8 cellular contexts compared by ENCODE assay signal in genomic region chr2:200471324-200471848, GRCh38. TPM values are rescaled to one million over a fixed set of nuclear protein-coding genes. Genes with fewer than 3 reads are reported as not detected.
A peak's percentile ranks its signal among the peaks of the same experiment; 100 is the strongest.
DNase-seq lines count a peak whose midpoint lies in the region; ATAC-seq and TF ChIP-seq lines count a peak whose summit lies in the region.

No MANE protein-coding gene starts in this region.

- no peaks in the 10 kb centered on the region for H3K27me3 ChIP-seq in CD8-positive, alpha-beta T cell (ENCODE audit: insufficient read depth, low read length)

- H3K9me3 Mint-ChIP-seq in CD8-positive, alpha-beta T cell: no peaks in the 10 kb centered on the region
- H3K9me3 Mint-ChIP-seq in activated T-helper 1 cell treated with anti-CD3 and anti-CD28 coated beads, Interleukin-12 subunit alpha, Interleukin-12 subunit beta, Interleukin-2, Interleukin-4 antibody, amounts not matched to agents 30 ng/mL and 10 ng/mL and 1 ng/mL, durations not matched to agents 14 hours and 24 hours and 36 hours: no peaks in the 10 kb centered on the region
- no peaks in the 10 kb centered on the region for H3K9me3 Mint-ChIP-seq in glutamatergic neuron (ENCODE audit: unreplicated experiment)

- no peaks in the 10 kb centered on the region for H3K36me3 Mint-ChIP-seq in CD8-positive, alpha-beta T cell
- peaks cover 20% of the 10 kb centered on the region for H3K36me3 Mint-ChIP-seq in activated T-helper 1 cell treated with anti-CD3 and anti-CD28 coated beads, Interleukin-12 subunit alpha, Interleukin-12 subunit beta, Interleukin-2, Interleukin-4 antibody, amounts not matched to agents 30 ng/mL and 10 ng/mL and 1 ng/mL, durations not matched to agents 14 hours and 24 hours and 36 hours (ENCODE audit: low read depth)
- H3K36me3 Mint-ChIP-seq in glutamatergic neuron (ENCODE audit: unreplicated experiment): no peaks in the 10 kb centered on the region

- H3K27me3 Mint-ChIP-seq in CD8-positive, alpha-beta T cell (ENCODE audit: low read depth): no peaks in the 10 kb centered on the region
- H3K27me3 Mint-ChIP-seq in activated T-helper 1 cell treated with anti-CD3 and anti-CD28 coated beads, Interleukin-12 subunit alpha, Interleukin-12 subunit beta, Interleukin-2, Interleukin-4 antibody, amounts not matched to agents 30 ng/mL and 10 ng/mL and 1 ng/mL, durations not matched to agents 14 hours and 24 hours and 36 hours (ENCODE audit: insufficient read depth): no peaks in the 10 kb centered on the region
- H3K27me3 Mint-ChIP-seq in glutamatergic neuron (ENCODE audit: unreplicated experiment): peaks cover 8% of the 10 kb centered on the region

- peaks cover 27% of the 10 kb centered on the region for H3K4me1 ChIP-seq in CD8-positive, alpha-beta T cell (ENCODE audit: insufficient read depth, low read length)

- TF ChIP-seq CTCF in CD8-positive, alpha-beta T cell (IDR thresholded peaks at IDR 0.05): peak; percentile 61
- no peak for TF ChIP-seq CTCF in glutamatergic neuron (IDR thresholded peaks at IDR 0.05; ENCODE audit: partially characterized antibody, unreplicated experiment)

- peak in 3 of 7 experiments; percentile 27 to 28 (median 27) for DNase-seq in CD8-positive, alpha-beta T cell
- DNase-seq in NCI-H2227 (lab: John Stamatoyannopoulos, UW; ENCODE audit: unreplicated experiment): peak; percentile 73
- no peak for DNase-seq in activated T-helper 1 cell treated with anti-CD3 and anti-CD28 coated beads, Interleukin-12 subunit alpha, Interleukin-12 subunit beta, Interleukin-2, Interleukin-4 antibody, amounts not matched to agents 30 ng/mL and 10 ng/mL and 1 ng/mL, durations not matched to agents 14 hours and 24 hours and 36 hours (ENCODE audit: low spot score)
- DNase-seq in glutamatergic neuron: peak; percentile 40
- DNase-seq in stimulated activated CD4-positive, alpha-beta T cell treated with anti-CD3 and anti-CD28 coated beads, Interleukin-4, amount 100 ng/mL, for 1 hour: peak; percentile 32
- DNase-seq in NCI-H446 treated with DMSO at 0.1 percent for 48 hours (lab: John Stamatoyannopoulos, UW): no peak

- no peak overlapping the region for H3K4me3 Mint-ChIP-seq in CD8-positive, alpha-beta T cell
- H3K4me3 Mint-ChIP-seq in activated T-helper 1 cell treated with anti-CD3 and anti-CD28 coated beads, Interleukin-12 subunit alpha, Interleukin-12 subunit beta, Interleukin-2, Interleukin-4 antibody, amounts not matched to agents 30 ng/mL and 10 ng/mL and 1 ng/mL, durations not matched to agents 14 hours and 24 hours and 36 hours: no peak overlapping the region
- peak overlapping the region; percentile 20 for H3K4me3 Mint-ChIP-seq in glutamatergic neuron (ENCODE audit: unreplicated experiment)

- intact Hi-C loops in CD8-positive, alpha-beta T cell (cut with DNase I, micrococcal nuclease): loop anchor here (1.0 to 10.0 kb wide), 2 partner anchors 491 to 767 kb away; no protein-coding TSS in a partner anchor
- intact Hi-C loops in activated T-helper 1 cell treated with anti-CD3 and anti-CD28 coated beads, Interleukin-12 subunit alpha, Interleukin-12 subunit beta, Interleukin-2, Interleukin-4 antibody, amounts not matched to agents 30 ng/mL and 10 ng/mL and 1 ng/mL, durations not matched to agents 14 hours and 24 hours and 36 hours (cut with micrococcal nuclease): loop anchor here (2.0 kb wide), 2 partner anchors 17 to 491 kb away; no protein-coding TSS in a partner anchor

- no peak overlapping the region for H3K4me3 ChIP-seq in CD8-positive, alpha-beta T cell (ENCODE audit: low read depth, low read length)

- peaks cover 32% of the 10 kb centered on the region for H3K4me1 Mint-ChIP-seq in CD8-positive, alpha-beta T cell (ENCODE audit: low read depth)
- H3K4me1 Mint-ChIP-seq in activated T-helper 1 cell treated with anti-CD3 and anti-CD28 coated beads, Interleukin-12 subunit alpha, Interleukin-12 subunit beta, Interleukin-2, Interleukin-4 antibody, amounts not matched to agents 30 ng/mL and 10 ng/mL and 1 ng/mL, durations not matched to agents 14 hours and 24 hours and 36 hours (ENCODE audit: low read depth): peaks cover 36% of the 10 kb centered on the region
- H3K4me1 Mint-ChIP-seq in glutamatergic neuron (ENCODE audit: low read depth, unreplicated experiment): peaks cover 9% of the 10 kb centered on the region

- CTCF ChIA-PET in CD8-positive, alpha-beta T cell (lab: Charles Lee): interaction anchor here (0.7 to 4.5 kb wide), 20 partner anchors 9 to 492 kb away, joined by 3 to 59 read pairs (median 5); partner anchors contain the start of gene SPATS2L

- no peak overlapping the region for H3K27ac Mint-ChIP-seq in CD8-positive, alpha-beta T cell
- peak overlapping the region; percentile 47 for H3K27ac Mint-ChIP-seq in activated T-helper 1 cell treated with anti-CD3 and anti-CD28 coated beads, Interleukin-12 subunit alpha, Interleukin-12 subunit beta, Interleukin-2, Interleukin-4 antibody, amounts not matched to agents 30 ng/mL and 10 ng/mL and 1 ng/mL, durations not matched to agents 14 hours and 24 hours and 36 hours
- peak overlapping the region; percentile 53 for H3K27ac Mint-ChIP-seq in glutamatergic neuron (ENCODE audit: unreplicated experiment)

- H3K27ac ChIP-seq in CD8-positive, alpha-beta T cell (ENCODE audit: low read depth, low read length): no peak overlapping the region

- ATAC-seq in CD8-positive, alpha-beta T cell: peak; percentile 37
- peak; percentile 88 for ATAC-seq in GM18870 (IDR thresholded peaks at IDR 0.05; ENCODE audit: unreplicated experiment)
- peak; percentile 86 for ATAC-seq in HG02973 (IDR thresholded peaks at IDR 0.05; ENCODE audit: unreplicated experiment)

- POLR2A ChIA-PET in CD8-positive, alpha-beta T cell (lab: Charles Lee): no interaction called here

- no peaks in the 10 kb centered on the region for H3K9me3 ChIP-seq in CD8-positive, alpha-beta T cell (ENCODE audit: low read length)

- H3K36me3 ChIP-seq in CD8-positive, alpha-beta T cell (ENCODE audit: insufficient read depth, low read length): no peaks in the 10 kb centered on the region

RNA-seq across cellular contexts. Expression of gene KCTD18, which starts 38.5 kb away (rescaled TPM):
- total RNA-seq in CD8-positive, alpha-beta T cell: 10 to 100 TPM; 17.9 to 20.4 TPM
- 14.5 and 15.8 TPM in 2 replicates for total RNA-seq in activated T-helper 1 cell treated with anti-CD3 and anti-CD28 coated beads, Interleukin-12 subunit alpha, Interleukin-12 subunit beta, Interleukin-2, Interleukin-4 antibody, amounts not matched to agents 30 ng/mL and 10 ng/mL and 1 ng/mL, durations not matched to agents 14 hours and 24 hours and 36 hours
- 4.7 TPM for total RNA-seq in glutamatergic neuron (ENCODE audit: unreplicated experiment)

RNA-seq across cellular contexts. Expression of gene SGO2, which starts 54.6 kb away (rescaled TPM):
- total RNA-seq in CD8-positive, alpha-beta T cell: under 1 TPM; 0.52 to 0.69 TPM
- total RNA-seq in activated T-helper 1 cell treated with anti-CD3 and anti-CD28 coated beads, Interleukin-12 subunit alpha, Interleukin-12 subunit beta, Interleukin-2, Interleukin-4 antibody, amounts not matched to agents 30 ng/mL and 10 ng/mL and 1 ng/mL, durations not matched to agents 14 hours and 24 hours and 36 hours: 20.5 and 20.9 TPM in 2 replicates
- 6.6 TPM for total RNA-seq in glutamatergic neuron (ENCODE audit: unreplicated experiment)

Comparison
In these comparisons a context has a peak if more than half of its experiments do, and no peak if none do; other contexts are left out.
1. ATAC-seq: peak in every context shown above with its lines; median percentile 88 in GM18870; 86 in HG02973; 37 in CD8-positive, alpha-beta T cell.
2. DNase-seq: peak in NCI-H2227 (single experiment), glutamatergic neuron (single experiment) and stimulated activated CD4-positive, alpha-beta T cell treated with anti-CD3 and anti-CD28 coated beads, Interleukin-4, amount 100 ng/mL, for 1 hour (single experiment); none in activated T-helper 1 cell treated with anti-CD3 and anti-CD28 coated beads, Interleukin-12 subunit alpha, Interleukin-12 subunit beta, Interleukin-2, Interleukin-4 antibody, amounts not matched to agents 30 ng/mL and 10 ng/mL and 1 ng/mL, durations not matched to agents 14 hours and 24 hours and 36 hours (single experiment) and NCI-H446 treated with DMSO at 0.1 percent for 48 hours (single experiment).